In genomic region chr5:156411-157072, GRCh38 we compare ENCODE assay signal across 26 cellular contexts. TPM values are rescaled to one million over a fixed set of nuclear protein-coding genes. Genes with fewer than 3 reads are reported as not detected.
DNase-seq lines count a peak whose midpoint lies in the region; TF ChIP-seq lines count a peak whose summit lies in the region.
"Had no signal": no experiment of that assay in that cellular context is flagged by ENCODE, and none has a peak within 500 bp of the region (broad histone marks: within the 10 kb centered on the region; RNA-seq: fewer than 3 reads in every experiment).

No MANE protein-coding gene starts in this region.

- H3K4me1 Mint-ChIP-seq in osteocyte (ENCODE audit: unreplicated experiment): peaks cover 40% of the 10 kb centered on the region

- peaks cover 21% of the 10 kb centered on the region for H4K20me1 ChIP-seq in BLaER1

- peaks cover 71% of the 10 kb centered on the region for H3K36me3 ChIP-seq in BLaER1
- peaks cover 37% of the 10 kb centered on the region for H3K36me3 ChIP-seq in H7 (replicated peaks; ENCODE audit: control insufficient read depth, insufficient read depth, low read length)
- H3K36me3 ChIP-seq: gastroesophageal sphincter, SJSA1 had no signal

- H3K4me3 Mint-ChIP-seq in osteocyte (ENCODE audit: unreplicated experiment): no peak overlapping the region
- H3K4me3 Mint-ChIP-seq: activated naive CD8-positive, alpha-beta T cell had no signal

- peaks cover 100% of the 10 kb centered on the region for H3K4me1 ChIP-seq in BLaER1
- H3K4me1 ChIP-seq: gastroesophageal sphincter, tibial artery had no signal

- peaks cover 7% of the 10 kb centered on the region for H3K27me3 Mint-ChIP-seq in osteocyte (ENCODE audit: unreplicated experiment)

- H3K4me3 ChIP-seq in BLaER1 (peak overlapping the region; percentile 42; the same call in 1 of the 2 replicates), H7 (ENCODE audit: insufficient read depth, low read depth, low read length) (no peak overlapping the region), coronary artery (no peak overlapping the region)
- H3K4me3 ChIP-seq: gastroesophageal sphincter, SJSA1, smooth muscle cell, tibial artery had no signal

- no peaks in the 10 kb centered on the region for H3K27me3 ChIP-seq in BLaER1
- H3K27me3 ChIP-seq in H7 (ENCODE audit: control insufficient read depth, insufficient read depth, low read length): no peaks in the 10 kb centered on the region
- H3K27me3 ChIP-seq: SJSA1 had no signal

- DNase-seq in H7 (peak; percentile 42), coronary artery (ENCODE audit: low spot score) (peak; percentile 53), osteocyte (ENCODE audit: extremely low spot score, unreplicated experiment) (peak; percentile 80), SIG-M5 (lab: John Stamatoyannopoulos, UW) (no peak), iPS-NIHi11 (ENCODE audit: low spot score) (no peak), A172 (ENCODE audit: low spot score) (no peak)
- no peak for DNase-seq in activated naive CD4-positive, alpha-beta T cell (lab: John Stamatoyannopoulos, UW)
- DNase-seq: hippocampal formation; mammary epithelial cell; NCI-H1694; NCI-H510A; RPMI8226; stimulated activated CD4-positive, alpha-beta T cell treated with anti-CD3 and anti-CD28 coated beads, Interleukin-1b, Interleukin-23, amount 100 ng/mL, for 48 hours; stimulated activated CD8-positive, alpha-beta memory T cell treated with anti-CD3 and anti-CD28 coated beads, Interleukin-4, amount 100 ng/mL, for 48 hours; T-helper 9 cell; tibial artery had no signal

- no peaks in the 10 kb centered on the region for H3K9me3 ChIP-seq in BLaER1
- H3K9me3 ChIP-seq: gastroesophageal sphincter, SJSA1, tibial artery had no signal

- H3K27ac Mint-ChIP-seq in osteocyte (ENCODE audit: unreplicated experiment): no peak overlapping the region
- H3K27ac Mint-ChIP-seq: activated naive CD8-positive, alpha-beta T cell had no signal

- no peak for TF ChIP-seq CTCF in coronary artery (IDR thresholded peaks at IDR 0.05)
- no peak for TF ChIP-seq CTCF in osteocyte (IDR thresholded peaks at IDR 0.05)

- peak overlapping the region; percentile 82 for H3K4me2 ChIP-seq in BLaER1
- H3K4me2 ChIP-seq: smooth muscle cell had no signal

- H3K36me3 Mint-ChIP-seq in osteocyte (ENCODE audit: unreplicated experiment): peaks cover 5% of the 10 kb centered on the region
- H3K36me3 Mint-ChIP-seq: activated naive CD8-positive, alpha-beta T cell had no signal

- H3K9me3 Mint-ChIP-seq in osteocyte (ENCODE audit: unreplicated experiment): no peaks in the 10 kb centered on the region

- peak overlapping the region; percentile 45 for H3K9ac ChIP-seq in BLaER1

- peak overlapping the region; percentile 85 for H3K27ac ChIP-seq in BLaER1
- no peak overlapping the region for H3K27ac ChIP-seq in coronary artery
- H3K27ac ChIP-seq: C4-2B, gastroesophageal sphincter, SJSA1, tibial artery, VCaP had no signal

RNA-seq across cellular contexts. Expression of gene LRRC14B, which starts 34.8 kb away (rescaled TPM):
- 0.44 TPM in 1 of 2 replicates, not detected in the other for total RNA-seq in H7 (2014; rRNA removed; shearing (Covaris generic))
- not detected in 2 replicates for total RNA-seq in osteocyte
- total RNA-seq in A172 (2014; rRNA removed; shearing (Covaris generic)): not detected in 2 replicates
- total RNA-seq: fibroblast of lung, gastroesophageal sphincter, HT1080, left colon, mammary epithelial cell, SJSA1, smooth muscle cell had no signal

Comparison
In these comparisons a context has a peak if more than half of its experiments do, and no peak if none do; other contexts are left out.
1. DNase-seq: peak in H7 (single experiment), coronary artery (single experiment) and osteocyte (single experiment); none in SIG-M5 (single experiment), iPS-NIHi11 (single experiment), A172 (single experiment) and activated naive CD4-positive, alpha-beta T cell (0 of 4).